Comparison of ENCODE assay signal across 1 cellular context in the genomic region with DNA sequence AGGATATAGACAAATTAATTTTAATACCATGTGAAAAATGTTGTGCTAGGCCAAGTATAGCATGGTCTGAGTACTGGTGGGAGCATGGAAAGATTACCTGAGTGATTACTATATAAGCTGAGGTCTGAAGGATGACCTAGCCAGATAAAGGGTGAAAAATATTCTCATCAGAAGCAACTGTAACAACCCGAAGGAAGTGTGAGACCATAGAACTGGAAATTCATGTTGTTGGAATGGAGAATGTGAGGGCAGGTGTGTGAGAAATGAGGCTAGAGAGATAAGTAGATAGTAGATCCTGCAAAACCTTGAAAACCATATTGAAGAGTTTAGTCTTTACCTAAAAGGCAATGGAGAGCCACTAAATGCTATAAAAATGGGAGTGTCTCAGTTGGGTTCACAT.
TF ChIP-seq lines count a peak whose summit lies in the region.

No MANE protein-coding gene starts in this region.

TF ChIP-seq in GM12878, 131 proteins besides CTCF, POLR2A, EP300 and RAD21 (continued from another document):
- TF ChIP-seq RCOR1 (conservative IDR thresholded peaks at IDR 0.05; ENCODE audit: low read depth, low read length): no peak
- TF ChIP-seq, protein P1, sequence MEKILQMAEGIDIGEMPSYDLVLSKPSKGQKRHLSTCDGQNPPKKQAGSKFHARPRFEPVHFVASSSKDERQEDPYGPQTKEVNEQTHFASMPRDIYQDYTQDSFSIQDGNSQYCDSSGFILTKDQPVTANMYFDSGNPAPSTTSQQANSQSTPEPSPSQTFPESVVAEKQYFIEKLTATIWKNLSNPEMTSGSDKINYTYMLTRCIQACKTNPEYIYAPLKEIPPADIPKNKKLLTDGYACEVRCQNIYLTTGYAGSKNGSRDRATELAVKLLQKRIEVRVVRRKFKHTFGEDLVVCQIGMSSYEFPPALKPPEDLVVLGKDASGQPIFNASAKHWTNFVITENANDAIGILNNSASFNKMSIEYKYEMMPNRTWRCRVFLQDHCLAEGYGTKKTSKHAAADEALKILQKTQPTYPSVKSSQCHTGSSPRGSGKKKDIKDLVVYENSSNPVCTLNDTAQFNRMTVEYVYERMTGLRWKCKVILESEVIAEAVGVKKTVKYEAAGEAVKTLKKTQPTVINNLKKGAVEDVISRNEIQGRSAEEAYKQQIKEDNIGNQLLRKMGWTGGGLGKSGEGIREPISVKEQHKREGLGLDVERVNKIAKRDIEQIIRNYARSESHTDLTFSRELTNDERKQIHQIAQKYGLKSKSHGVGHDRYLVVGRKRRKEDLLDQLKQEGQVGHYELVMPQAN (conservative IDR thresholded peaks at IDR 0.05): no peak
- TF ChIP-seq, protein P2, sequence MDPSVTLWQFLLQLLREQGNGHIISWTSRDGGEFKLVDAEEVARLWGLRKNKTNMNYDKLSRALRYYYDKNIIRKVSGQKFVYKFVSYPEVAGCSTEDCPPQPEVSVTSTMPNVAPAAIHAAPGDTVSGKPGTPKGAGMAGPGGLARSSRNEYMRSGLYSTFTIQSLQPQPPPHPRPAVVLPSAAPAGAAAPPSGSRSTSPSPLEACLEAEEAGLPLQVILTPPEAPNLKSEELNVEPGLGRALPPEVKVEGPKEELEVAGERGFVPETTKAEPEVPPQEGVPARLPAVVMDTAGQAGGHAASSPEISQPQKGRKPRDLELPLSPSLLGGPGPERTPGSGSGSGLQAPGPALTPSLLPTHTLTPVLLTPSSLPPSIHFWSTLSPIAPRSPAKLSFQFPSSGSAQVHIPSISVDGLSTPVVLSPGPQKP (IDR thresholded peaks at IDR 0.05; ENCODE audit: low read depth, low read length): no peak
- TF ChIP-seq CREM (IDR thresholded peaks at IDR 0.05; ENCODE audit: low read depth): no peak
- TF ChIP-seq SRF (IDR thresholded peaks at IDR 0.05; ENCODE audit: low read depth in 2 of 2, low read length in 2 of 2): no peak
